In the genomic region with DNA sequence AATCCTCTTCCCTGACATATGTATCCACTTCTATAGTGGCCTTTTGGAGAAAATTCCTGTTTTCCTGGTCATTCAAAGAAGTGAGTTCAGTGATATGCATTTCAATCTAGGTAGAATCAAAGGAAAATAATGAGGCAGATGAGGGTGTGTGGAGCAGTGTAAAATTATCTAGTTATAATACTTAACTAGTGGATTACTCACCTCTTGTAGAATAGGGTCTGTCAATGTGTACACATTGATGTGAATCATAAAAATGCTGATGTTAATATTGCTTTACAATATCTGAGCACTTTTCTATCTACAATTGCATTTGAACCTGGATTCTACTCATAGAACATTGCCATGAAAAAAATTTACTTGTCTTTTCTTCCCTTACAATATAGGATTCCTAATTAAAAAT, we compare ENCODE assay signal across 22 cellular contexts.
DNase-seq lines count a peak whose midpoint lies in the region; ATAC-seq, FAIRE-seq and TF ChIP-seq lines count a peak whose summit lies in the region.
"Had no signal": no experiment of that assay in that cellular context is flagged by ENCODE, and none has a peak within 500 bp of the region (broad histone marks: within the 10 kb centered on the region; RNA-seq: fewer than 3 reads in every experiment).

No MANE protein-coding gene starts in this region.

- no peak for TF ChIP-seq EP300 in A549 (IDR thresholded peaks at IDR 0.05)

- H3K4me1 Mint-ChIP-seq in stimulated activated naive B cell treated with anti-CD40 and anti-IgM and Interleukin-4, amounts not matched to agents 10 μg/mL and 1 μg/mL and 100 μg/mL, for 72 hours, result no peaks in the 10 kb centered on the region
- H3K4me1 Mint-ChIP-seq: B cell; CD4-positive, CD25-positive, alpha-beta regulatory T cell had no signal

- no peaks in the 10 kb centered on the region for H3K79me2 ChIP-seq in PC-3 (ENCODE audit: low read length)

- POLR2A ChIA-PET in A549 (lab: Yijun Ruan, JAX) (no interaction called here), PC-3 (lab: Charles Lee; ENCODE audit: unreplicated experiment) (no interaction called here)

- H3K4me3 Mint-ChIP-seq in stimulated activated naive B cell treated with anti-CD40 and anti-IgM and Interleukin-4, amounts not matched to agents 10 μg/mL and 1 μg/mL and 100 μg/mL, for 72 hours, result no peak overlapping the region
- H3K4me3 Mint-ChIP-seq: B cell; CD8-positive, alpha-beta T cell; HFFc6 had no signal

- ATAC-seq in A549, result no peak
- ATAC-seq in PC-3, result peak; percentile 51
- ATAC-seq in stimulated activated naive B cell treated with anti-CD40 and anti-IgM and Interleukin-4, amounts not matched to agents 10 μg/mL and 1 μg/mL and 100 μg/mL, for 72 hours (replicated peaks), result no peak
- no peak for ATAC-seq in omental fat pad (ENCODE audit: low FRiP score)
- ATAC-seq in GM19023 (IDR thresholded peaks at IDR 0.05; ENCODE audit: unreplicated experiment), result no peak
- no peak for ATAC-seq in GM21381 (IDR thresholded peaks at IDR 0.05; ENCODE audit: unreplicated experiment)
- ATAC-seq: CD8-positive, alpha-beta T cell had no signal

- no peak for TF ChIP-seq CTCF in A549 (IDR thresholded peaks at IDR 0.05)
- TF ChIP-seq CTCF in PC-3 (conservative IDR thresholded peaks at IDR 0.05; ENCODE audit: low read depth, low read length), result no peak
- no peak for TF ChIP-seq CTCF in omental fat pad (IDR thresholded peaks at IDR 0.05)

- H3K4me1 ChIP-seq in A549 (peaks cover 16% of the 10 kb centered on the region), PC-3 (ENCODE audit: insufficient read depth, low read length) (peaks cover 41% of the 10 kb centered on the region)
- H3K4me1 ChIP-seq: BLaER1, HAP-1 had no signal

- no peaks in the 10 kb centered on the region for H3K9me2 ChIP-seq in PC-3 (replicated peaks; ENCODE audit: low read length)

- 0 out of 6 replicates have a peak overlapping the region, but pooled peaks of 1 of the 2 experiments have one; percentile 14 for H3K27ac ChIP-seq in A549
- no peak overlapping the region for H3K27ac ChIP-seq in PC-3 (ENCODE audit: low read length)
- H3K27ac ChIP-seq: BLaER1, C4-2B had no signal

- CTCF ChIA-PET in A549 (lab: Yijun Ruan, JAX), result no interaction called here
- CTCF ChIA-PET in PC-3 (lab: Charles Lee), result no interaction called here

- H3K9me3 Mint-ChIP-seq in stimulated activated naive B cell treated with anti-CD40 and anti-IgM and Interleukin-4, amounts not matched to agents 10 μg/mL and 1 μg/mL and 100 μg/mL, for 72 hours, result peaks cover 10 to 12% of the 10 kb centered on the region in 2 donors

- no peak for TF ChIP-seq POLR2A in A549 (IDR thresholded peaks at IDR 0.05; ENCODE audit: low read length)

- no peak for FAIRE-seq in A549 (lab: Jason Lieb, UNC)
- FAIRE-seq: D721Med, G401.6, GM12892, GM19239 had no signal

- H3K4me2 ChIP-seq in A549 (peak overlapping the region; percentile 44; the same call in 1 of the 3 replicates), PC-3 (ENCODE audit: low read length) (peak overlapping the region; percentile 60)
- H3K4me2 ChIP-seq: BLaER1 had no signal

- H3K27ac Mint-ChIP-seq in stimulated activated naive B cell treated with anti-CD40 and anti-IgM and Interleukin-4, amounts not matched to agents 10 μg/mL and 1 μg/mL and 100 μg/mL, for 72 hours, result peak overlapping the region; percentile 6
- H3K27ac Mint-ChIP-seq: B cell; CD4-positive, CD25-positive, alpha-beta regulatory T cell; CD8-positive, alpha-beta T cell; HFFc6 had no signal

- H3K9me3 ChIP-seq in A549, result peaks cover 3% of the 10 kb centered on the region; the same call in 1 of the 3 replicates
- no peaks in the 10 kb centered on the region for H3K9me3 ChIP-seq in PC-3 (ENCODE audit: low read length)
- H3K9me3 ChIP-seq: HAP-1 had no signal

- H3K27me3 ChIP-seq in PC-3 (ENCODE audit: low read length), result no peaks in the 10 kb centered on the region
- H3K27me3 ChIP-seq: BLaER1 had no signal

- H3K27me3 Mint-ChIP-seq in stimulated activated naive B cell treated with anti-CD40 and anti-IgM and Interleukin-4, amounts not matched to agents 10 μg/mL and 1 μg/mL and 100 μg/mL, for 72 hours, result no peaks in the 10 kb centered on the region
- H3K27me3 Mint-ChIP-seq: B cell; CD4-positive, CD25-positive, alpha-beta regulatory T cell had no signal

- H3F3A ChIP-seq in PC-3 (ENCODE audit: low read length, unreplicated experiment), result no peaks in the 10 kb centered on the region

- H3K36me3 Mint-ChIP-seq in stimulated activated naive B cell treated with anti-CD40 and anti-IgM and Interleukin-4, amounts not matched to agents 10 μg/mL and 1 μg/mL and 100 μg/mL, for 72 hours, result no peaks in the 10 kb centered on the region
- H3K36me3 Mint-ChIP-seq: CD4-positive, CD25-positive, alpha-beta regulatory T cell; CD8-positive, alpha-beta T cell had no signal

- TF ChIP-seq RAD21 in A549 (conservative IDR thresholded peaks at IDR 0.05 in 1 of 2, IDR thresholded peaks at IDR 0.05 in 1 of 2), result no peak

- no peak overlapping the region for H3K9ac ChIP-seq in PC-3 (ENCODE audit: low read length)
- H3K9ac ChIP-seq: BLaER1 had no signal

- H3K36me3 ChIP-seq in PC-3 (ENCODE audit: low read depth, low read length), result no peaks in the 10 kb centered on the region
- H3K36me3 ChIP-seq: BLaER1, HAP-1 had no signal

- no peaks in the 10 kb centered on the region for H4K20me1 ChIP-seq in PC-3 (ENCODE audit: low read length)
- H4K20me1 ChIP-seq: BLaER1 had no signal

- BruUV-seq in PC-3 (replicated peaks; lab: Mats Ljungman, UMichigan), result no TSS peak

- DNase-seq in A549 (ENCODE audit: low read depth in 1 of 2, low spot score in 1 of 2) (no peak), PC-3 (peak; percentile 41), kidney glomerular epithelial cell (lab: John Stamatoyannopoulos, UW) (peak; percentile 36), omental fat pad (ENCODE audit: low spot score) (no peak)
- DNase-seq in stimulated activated naive B cell treated with anti-CD40 and anti-IgM and Interleukin-4, amounts not matched to agents 10 μg/mL and 1 μg/mL and 100 μg/mL, for 72 hours, result no peak
- DNase-seq: 8988T; CD4-positive, CD25-positive, alpha-beta regulatory T cell; CD8-positive, alpha-beta T cell; DMS 273 treated with DMSO at 0.1 percent for 48 hours; DND-41; GOT3; HFFc6 had no signal

- H2AFZ ChIP-seq in PC-3 (ENCODE audit: low read length), result no peak overlapping the region

- no peak overlapping the region for H3K4me3 ChIP-seq in A549
- H3K4me3 ChIP-seq in PC-3 (ENCODE audit: low read length), result no peak overlapping the region
- H3K4me3 ChIP-seq: BLaER1, HAP-1 had no signal

- intact Hi-C loops in PC-3 (cut with micrococcal nuclease), result loop anchor here (10.0 kb wide), 1 partner anchor 79 kb away; no protein-coding TSS in a partner anchor

TF ChIP-seq in A549, 52 proteins besides CTCF, POLR2A, EP300 and RAD21:
- no peak for TF ChIP-seq TFCP2L1 (CRISPR knock-in tag; IDR thresholded peaks at IDR 0.05)
- no peak for TF ChIP-seq FOSL2 (IDR thresholded peaks at IDR 0.05)
- TF ChIP-seq FOSL2 (CRISPR knock-in tag; IDR thresholded peaks at IDR 0.05), result no peak
TF ChIP-seq in A549: peak in this region for 0.

Comparison
In these comparisons a context has a peak if more than half of its experiments do, and no peak if none do; other contexts are left out.
1. DNase-seq: peak in PC-3 (single experiment) and kidney glomerular epithelial cell (single experiment); none in A549 (0 of 2), stimulated activated naive B cell treated with anti-CD40 and anti-IgM and Interleukin-4, amounts not matched to agents 10 μg/mL and 1 μg/mL and 100 μg/mL, for 72 hours (single experiment) and omental fat pad (single experiment).